8 cellular contexts compared by ENCODE assay signal in the genomic region with DNA sequence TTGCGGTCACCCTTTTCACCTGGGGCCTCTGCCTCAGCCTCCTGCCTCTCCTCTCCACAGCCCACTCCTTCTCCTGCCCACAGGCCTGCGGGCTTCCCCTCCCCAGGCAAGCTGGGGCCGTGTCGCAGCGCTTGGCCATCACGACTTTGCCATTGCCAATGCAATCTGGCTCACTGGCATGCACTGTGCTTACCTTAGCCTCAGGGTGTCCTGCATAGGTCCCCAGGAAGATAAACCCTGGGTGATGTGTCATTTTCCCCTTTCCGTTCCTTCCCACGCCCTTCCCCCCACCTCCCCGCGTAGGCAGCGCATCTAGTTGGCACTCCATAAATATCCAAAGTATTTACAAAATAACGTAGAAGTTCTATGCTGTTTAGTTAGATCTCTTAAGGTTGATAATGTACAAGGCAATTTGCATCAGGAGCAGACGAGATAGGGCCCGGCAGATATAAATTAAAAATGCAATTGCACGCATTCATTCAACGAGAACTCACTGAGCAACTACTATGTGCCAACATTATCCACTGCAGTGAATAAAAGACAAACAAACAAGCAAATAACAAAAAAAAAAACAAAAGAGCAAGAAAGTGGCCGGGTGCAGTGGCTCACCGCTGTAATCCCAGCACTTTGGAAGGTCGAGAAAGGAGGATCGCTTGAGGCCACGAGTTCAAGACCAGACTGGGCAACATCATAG. TPM values are rescaled to one million over a fixed set of nuclear protein-coding genes. Genes with fewer than 3 reads are reported as not detected.
A peak's percentile ranks its signal among the peaks of the same experiment; 100 is the strongest.
DNase-seq lines count a peak whose midpoint lies in the region; ATAC-seq, FAIRE-seq and TF ChIP-seq lines count a peak whose summit lies in the region.

No MANE protein-coding gene starts in this region.

- peak overlapping the region; percentile 100 for H3K4me3 ChIP-seq in fibroblast of the aortic adventitia (ENCODE audit: low read depth, low read length)
- H3K4me3 ChIP-seq in gastrocnemius medialis, result peak overlapping the region; percentile 69 to 93 (median 88)

- ATAC-seq in T-cell (replicated peaks in 1 of 4), result no peak
- no peak for ATAC-seq in gastrocnemius medialis
- ATAC-seq in HG02885 (IDR thresholded peaks at IDR 0.05; ENCODE audit: poor library complexity, unreplicated experiment), result no peak
- no peak for ATAC-seq in HG03442 (IDR thresholded peaks at IDR 0.05; ENCODE audit: unreplicated experiment)
- no peak for ATAC-seq in GM18907 (IDR thresholded peaks at IDR 0.05; ENCODE audit: unreplicated experiment)

- peaks cover 47 to 53% (median 49%) of the 10 kb centered on the region in 3 donors for H3K4me1 Mint-ChIP-seq in T-cell

- no peak for TF ChIP-seq CTCF in fibroblast of the aortic adventitia (IDR thresholded peaks at IDR 0.05; ENCODE audit: insufficient read depth, low read length)
- TF ChIP-seq CTCF in gastrocnemius medialis (IDR thresholded peaks at IDR 0.05 in 4 of 5, conservative IDR thresholded peaks at IDR 0.05 in 1 of 5), result no peak

- peak; percentile 13 for FAIRE-seq in GM12891 (lab: Jason Lieb, UNC)

- H3K4me1 ChIP-seq in gastrocnemius medialis, result peaks cover 23 to 27% of the 10 kb centered on the region in 2 donors

- CTCF ChIA-PET in T-cell (lab: Charles Lee), result interaction anchor here (0.7 to 5.0 kb wide), 6 partner anchors 196 to 373 kb away, joined by 3 to 59 read pairs (median 10); no protein-coding TSS in a partner anchor

- in situ Hi-C loops in gastrocnemius medialis (cut with MboI; ENCODE audit: low sequenced_read_pairs in 4 of 4), result loop anchor here (10.0 kb wide), 3 partner anchors 194 to 284 kb away; no protein-coding TSS in a partner anchor

- POLR2A ChIA-PET in T-cell (lab: Charles Lee), result no interaction called here

- H3K27ac ChIP-seq in gastrocnemius medialis, result peak overlapping the region; percentile 87 to 91 (median 89)

- peaks cover 18% of the 10 kb centered on the region for H3K36me3 Mint-ChIP-seq in T-cell

- H3K4me3 Mint-ChIP-seq in T-cell, result peak overlapping the region; percentile 89 to 93 (median 92)

- H3K27ac Mint-ChIP-seq in T-cell, result peak overlapping the region; percentile 92 to 95

- peaks cover 0 to 22% of the 10 kb centered on the region in 2 donors for H3K36me3 ChIP-seq in gastrocnemius medialis

- TF ChIP-seq POLR2A in GM12891 (IDR thresholded peaks at IDR 0.05; ENCODE audit: low read depth, low read length) (no peak), gastrocnemius medialis (IDR thresholded peaks at IDR 0.05) (no peak)

- DNase-seq in GM12891 (ENCODE audit: insufficient read length, low spot score), result no peak
- no peak for DNase-seq in T-cell
- no peak for DNase-seq in fibroblast of the aortic adventitia (ENCODE audit: low read depth)
- DNase-seq in gastrocnemius medialis, result no peak
- DNase-seq in activated CD4-positive, CD25-positive, alpha-beta regulatory T cell treated with anti-CD3 and anti-CD28 coated beads, Interleukin-2, amount 50 U/mL, for 72 hours, result no peak

- H3K9me3 Mint-ChIP-seq in T-cell, result no peaks in the 10 kb centered on the region

- H3K27me3 ChIP-seq in gastrocnemius medialis, result no peaks in the 10 kb centered on the region

- H3K27me3 Mint-ChIP-seq in T-cell, result no peaks in the 10 kb centered on the region

- intact Hi-C loops in gastrocnemius medialis (cut with DNase I; ENCODE audit: low total_unique reads), result loop anchor here (2.0 to 5.0 kb wide), 2 partner anchors 66 to 126 kb away; partner anchors contain the start of gene CNBP

- no peaks in the 10 kb centered on the region for H3K9me3 ChIP-seq in gastrocnemius medialis

TF ChIP-seq in GM12891, 5 proteins besides CTCF, POLR2A, EP300 and RAD21:
- TF ChIP-seq POU2F2 (IDR thresholded peaks at IDR 0.05; ENCODE audit: low read depth, low read length), result no peak
- TF ChIP-seq POLR2AphosphoS5 (IDR thresholded peaks at IDR 0.05; ENCODE audit: low read depth, low read length), result no peak
- no peak for TF ChIP-seq PAX5 (IDR thresholded peaks at IDR 0.05; ENCODE audit: insufficient read depth, low read length, severe bottlenecking)
- no peak for TF ChIP-seq SPI1 (IDR thresholded peaks at IDR 0.05; ENCODE audit: low read depth, low read length)

RNA-seq across cellular contexts. Expression of gene COPG1, which starts 1.0 kb away (rescaled TPM):
- polyA plus RNA-seq in GM12891 (2012; ENCODE audit: low read depth, missing spikeins), result 104 TPM
- total RNA-seq in T-cell (100 to 1,000 TPM in 4 of 5 donors, 10 to 100 TPM in 1; 96.0 to 139 (median 116) TPM), fibroblast of the aortic adventitia (ENCODE audit: low replicate concordance) (235 and 371 TPM in 2 replicates), gastrocnemius medialis (100 to 1,000 TPM in 1 of 4 donors, 10 to 100 TPM in 3; 59.7 to 101 (median 79.8) TPM)

RNA-seq across cellular contexts. Expression of gene HMCES, which starts 30.2 kb away (rescaled TPM):
- 42.1 TPM for polyA plus RNA-seq in GM12891 (2012; ENCODE audit: low read depth, missing spikeins)
- total RNA-seq in T-cell, result 10 to 100 TPM; 55.2 to 60.7 (median 57.6) TPM
- total RNA-seq in fibroblast of the aortic adventitia (ENCODE audit: low replicate concordance), result 9.2 and 11.1 TPM in 2 replicates
- total RNA-seq in gastrocnemius medialis, result 10 to 100 TPM; 24.7 to 35.2 (median 29.5) TPM
